ENCODE assay signal across 1 cellular context in the genomic region with DNA sequence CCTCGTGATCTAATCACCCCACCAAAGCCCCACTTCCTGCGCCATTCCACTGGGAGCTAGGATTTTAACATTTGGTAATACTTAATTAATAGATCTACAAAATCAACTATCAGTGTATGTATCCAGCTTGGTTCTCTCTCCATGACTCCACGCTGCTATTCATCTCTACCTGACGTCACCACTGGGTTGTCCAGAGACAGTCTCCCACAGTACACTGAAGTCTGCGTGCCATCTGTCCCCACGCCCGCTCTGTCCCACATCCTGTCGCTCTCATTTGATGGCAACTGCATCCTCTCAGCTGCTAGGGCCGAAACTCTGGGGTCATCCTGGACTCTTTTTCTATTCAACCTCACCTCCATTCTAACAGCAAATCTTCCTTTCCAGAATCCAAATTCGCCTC.
TF ChIP-seq lines count a peak whose summit lies in the region.

No MANE protein-coding gene starts in this region.

TF ChIP-seq in H1, 55 proteins besides CTCF, POLR2A, EP300 and RAD21:
- TF ChIP-seq TBP (IDR thresholded peaks at IDR 0.05; ENCODE audit: low read depth, low read length) = no peak
- TF ChIP-seq GABPA (IDR thresholded peaks at IDR 0.05; ENCODE audit: borderline replicate concordance, insufficient read depth, low read length) = no peak
- no peak for TF ChIP-seq TEAD4 (IDR thresholded peaks at IDR 0.05; ENCODE audit: low read depth, low read length)
- TF ChIP-seq JUND (IDR thresholded peaks at IDR 0.05; ENCODE audit: low read length) = no peak
- TF ChIP-seq NRF1 (IDR thresholded peaks at IDR 0.05; ENCODE audit: low read depth, low read length) = no peak
- no peak for TF ChIP-seq POU5F1 (IDR thresholded peaks at IDR 0.05; ENCODE audit: low read depth, low read length)
